In genomic region chr6:33192671-33193602, GRCh38 we compare ENCODE assay signal across 8 cellular contexts. TPM values are rescaled to one million over a fixed set of nuclear protein-coding genes. Genes with fewer than 3 reads are reported as not detected.
DNase-seq lines count a peak whose midpoint lies in the region; ATAC-seq and TF ChIP-seq lines count a peak whose summit lies in the region.

No MANE protein-coding gene starts in this region.

- H3K79me2 ChIP-seq in osteoblast (ENCODE audit: insufficient read depth, low read length), result peaks cover 9% of the 10 kb centered on the region

- peaks cover 34% of the 10 kb centered on the region for H4K20me1 ChIP-seq in osteoblast (ENCODE audit: insufficient read depth, low read length)

- peak overlapping the region; percentile 68 to 75 for H3K4me3 Mint-ChIP-seq in activated T-cell treated with anti-CD3 and anti-CD28 coated beads, Interleukin-2, amount 50 U/mL, for 72 hours

- H3K9me3 ChIP-seq in osteoblast (ENCODE audit: low read depth, low read length), result no peaks in the 10 kb centered on the region

- H3K27ac Mint-ChIP-seq in activated T-cell treated with anti-CD3 and anti-CD28 coated beads, Interleukin-2, amount 50 U/mL, for 72 hours, result no peak overlapping the region

- H3K4me2 ChIP-seq in osteoblast (ENCODE audit: insufficient read depth, low read length), result peak overlapping the region; percentile 71

- no peaks in the 10 kb centered on the region for H3K9me3 Mint-ChIP-seq in activated T-cell treated with anti-CD3 and anti-CD28 coated beads, Interleukin-2, amount 50 U/mL, for 72 hours

- H3K27me3 ChIP-seq in osteoblast (ENCODE audit: insufficient read depth, low read length), result peaks cover 32% of the 10 kb centered on the region

- in situ Hi-C loops in GM13977 (cut with MboI; ENCODE audit: low pct_unique_long_range_greater_than_20kb, low sequenced_read_pairs, unreplicated experiment), result no loop called here

- ATAC-seq in activated T-cell treated with anti-CD3 and anti-CD28 coated beads, Interleukin-2, amount 50 U/mL, for 72 hours (replicated peaks in 1 of 2), result peak; percentile 25 to 30
- ATAC-seq in HG03045 (IDR thresholded peaks at IDR 0.05; ENCODE audit: unreplicated experiment) (no peak), HG03039 (IDR thresholded peaks at IDR 0.05; ENCODE audit: unreplicated experiment) (no peak), HG03469 (IDR thresholded peaks at IDR 0.05; ENCODE audit: unreplicated experiment) (no peak)

- H3K27ac ChIP-seq in osteoblast (ENCODE audit: low read depth, low read length), result no peak overlapping the region

- H3K4me1 Mint-ChIP-seq in activated T-cell treated with anti-CD3 and anti-CD28 coated beads, Interleukin-2, amount 50 U/mL, for 72 hours (ENCODE audit: low read depth), result peaks cover 31% of the 10 kb centered on the region

- DNase-seq in GM13977 (ENCODE audit: low spot score) (peak; percentile 56), globus pallidus (ENCODE audit: low spot score) (peak; percentile 85), osteoblast (ENCODE audit: insufficient read length, low spot score, missing footprints) (peak; percentile 92)
- DNase-seq in activated T-cell treated with anti-CD3 and anti-CD28 coated beads, Interleukin-2, amount 50 U/mL, for 72 hours, result peak in 1 of 2 donors; percentile 30
- no peak for DNase-seq in stimulated activated CD8-positive, alpha-beta memory T cell treated with anti-CD3 and anti-CD28 coated beads, Interleukin-4, amount 100 ng/mL, for 48 hours

- H3K36me3 ChIP-seq in osteoblast (ENCODE audit: insufficient read depth, low read length), result peaks cover 34% of the 10 kb centered on the region

- TF ChIP-seq CTCF in GM13977 (IDR thresholded peaks at IDR 0.05; ENCODE audit: extremely low read depth, insufficient read depth, missing control alignments), result no peak
- no peak for TF ChIP-seq CTCF in osteoblast (IDR thresholded peaks at IDR 0.05; ENCODE audit: extremely low read depth, low read depth, low read length)

- H2AFZ ChIP-seq in osteoblast (ENCODE audit: low read length), result no peak overlapping the region

- peak overlapping the region; percentile 56 for H3K4me3 ChIP-seq in osteoblast (ENCODE audit: insufficient read depth, low read length)

- H3K36me3 Mint-ChIP-seq in activated T-cell treated with anti-CD3 and anti-CD28 coated beads, Interleukin-2, amount 50 U/mL, for 72 hours (ENCODE audit: insufficient read depth in 2 of 2), result peaks cover 5 to 14% of the 10 kb centered on the region in 2 donors

- H3K27me3 Mint-ChIP-seq in activated T-cell treated with anti-CD3 and anti-CD28 coated beads, Interleukin-2, amount 50 U/mL, for 72 hours (ENCODE audit: low read depth), result peaks cover 21% of the 10 kb centered on the region

- peaks cover 5% of the 10 kb centered on the region for H3K4me1 ChIP-seq in osteoblast (ENCODE audit: insufficient read depth, low read length)

RNA-seq across cellular contexts. Expression of gene COL11A2, which starts 0.7 kb away (rescaled TPM):
- 1 to 10 TPM; 2.5 to 3.2 TPM for total RNA-seq in activated T-cell treated with anti-CD3 and anti-CD28 coated beads, Interleukin-2, amount 50 U/mL, for 72 hours
- 1.8 TPM in 2 replicates for total RNA-seq in osteoblast

RNA-seq across cellular contexts. Expression of gene RXRB, which starts 7.5 kb away (rescaled TPM):
- total RNA-seq in activated T-cell treated with anti-CD3 and anti-CD28 coated beads, Interleukin-2, amount 50 U/mL, for 72 hours, result 10 to 100 TPM; 55.6 to 57.5 TPM
- total RNA-seq in osteoblast, result 19.2 and 20.9 TPM in 2 replicates

RNA-seq across cellular contexts. Expression of gene SLC39A7, which starts 7.7 kb away (rescaled TPM):
- 10 to 100 TPM; 56.1 to 58.3 TPM for total RNA-seq in activated T-cell treated with anti-CD3 and anti-CD28 coated beads, Interleukin-2, amount 50 U/mL, for 72 hours
- 108 and 109 TPM in 2 replicates for total RNA-seq in osteoblast

RNA-seq across cellular contexts. Expression of gene HSD17B8, which starts 11.5 kb away (rescaled TPM):
- total RNA-seq in activated T-cell treated with anti-CD3 and anti-CD28 coated beads, Interleukin-2, amount 50 U/mL, for 72 hours, result 10 to 100 TPM; 35.8 to 36.0 TPM
- 2.7 and 3.3 TPM in 2 replicates for total RNA-seq in osteoblast

RNA-seq across cellular contexts. Expression of gene RING1, which starts 15.4 kb away (rescaled TPM):
- total RNA-seq in activated T-cell treated with anti-CD3 and anti-CD28 coated beads, Interleukin-2, amount 50 U/mL, for 72 hours, result 10 to 100 TPM; 30.1 to 37.7 TPM
- total RNA-seq in osteoblast, result 34.0 and 34.2 TPM in 2 replicates

Comparison
In these comparisons a context has a peak if more than half of its experiments do, and no peak if none do; other contexts are left out.
1. ATAC-seq: peak in activated T-cell treated with anti-CD3 and anti-CD28 coated beads, Interleukin-2, amount 50 U/mL, for 72 hours (2 of 2); none in HG03045 (single experiment), HG03039 (single experiment) and HG03469 (single experiment).